Comparison of ENCODE assay signal across 1 cellular context in the genomic region with DNA sequence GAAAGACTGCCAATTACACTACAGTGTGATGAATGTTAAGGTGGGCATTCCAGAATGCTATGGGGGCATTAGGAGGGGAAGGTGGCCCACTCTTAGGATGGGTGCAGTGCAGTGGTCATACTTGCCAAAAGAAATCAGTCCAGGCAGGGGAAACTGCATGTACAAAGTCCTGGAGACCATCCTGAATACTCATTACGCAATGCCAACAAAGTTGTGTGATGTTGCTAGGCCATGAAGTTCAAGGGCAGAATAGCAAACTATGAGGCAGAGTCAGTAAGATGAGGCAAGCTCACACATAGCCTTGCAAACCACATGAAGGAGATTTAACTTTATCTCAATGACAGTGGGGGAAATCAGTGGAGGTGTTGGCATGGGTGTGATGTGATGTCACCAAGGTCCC.
A peak's percentile ranks its signal among the peaks of the same experiment; 100 is the strongest.
TF ChIP-seq lines count a peak whose summit lies in the region.

No MANE protein-coding gene starts in this region.

TF ChIP-seq in HepG2, 621 proteins besides CTCF, POLR2A, EP300 and RAD21 (continued from another document and continues in another):
- TF ChIP-seq, protein P1, sequence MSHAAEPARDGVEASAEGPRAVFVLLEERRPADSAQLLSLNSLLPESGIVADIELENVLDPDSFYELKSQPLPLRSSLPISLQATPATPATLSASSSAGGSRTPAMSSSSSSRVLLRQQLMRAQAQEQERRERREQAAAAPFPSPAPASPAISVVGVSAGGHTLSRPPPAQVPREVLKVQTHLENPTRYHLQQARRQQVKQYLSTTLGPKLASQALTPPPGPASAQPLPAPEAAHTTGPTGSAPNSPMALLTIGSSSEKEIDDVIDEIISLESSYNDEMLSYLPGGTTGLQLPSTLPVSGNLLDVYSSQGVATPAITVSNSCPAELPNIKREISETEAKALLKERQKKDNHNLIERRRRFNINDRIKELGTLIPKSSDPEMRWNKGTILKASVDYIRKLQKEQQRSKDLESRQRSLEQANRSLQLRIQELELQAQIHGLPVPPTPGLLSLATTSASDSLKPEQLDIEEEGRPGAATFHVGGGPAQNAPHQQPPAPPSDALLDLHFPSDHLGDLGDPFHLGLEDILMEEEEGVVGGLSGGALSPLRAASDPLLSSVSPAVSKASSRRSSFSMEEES (CRISPR knock-in tag; IDR thresholded peaks at IDR 0.05) = 0 out of 2 replicates have a peak, but pooled peaks have one; percentile 20
- no peak for TF ChIP-seq RBFOX2 (IDR thresholded peaks at IDR 0.05; ENCODE audit: low read depth, low read length)
- no peak for TF ChIP-seq ZBTB38 (CRISPR knock-in tag; IDR thresholded peaks at IDR 0.05)
- 0 out of 2 replicates have a peak, but pooled peaks have one; percentile 43 for TF ChIP-seq ESRRA (CRISPR knock-in tag; IDR thresholded peaks at IDR 0.05; ENCODE audit: low read depth)
- TF ChIP-seq NFYB (CRISPR knock-in tag; IDR thresholded peaks at IDR 0.05) = no peak
- no peak for TF ChIP-seq ARHGAP35 (CRISPR knock-in tag; IDR thresholded peaks at IDR 0.05; ENCODE audit: borderline replicate concordance)
- TF ChIP-seq, protein P2, sequence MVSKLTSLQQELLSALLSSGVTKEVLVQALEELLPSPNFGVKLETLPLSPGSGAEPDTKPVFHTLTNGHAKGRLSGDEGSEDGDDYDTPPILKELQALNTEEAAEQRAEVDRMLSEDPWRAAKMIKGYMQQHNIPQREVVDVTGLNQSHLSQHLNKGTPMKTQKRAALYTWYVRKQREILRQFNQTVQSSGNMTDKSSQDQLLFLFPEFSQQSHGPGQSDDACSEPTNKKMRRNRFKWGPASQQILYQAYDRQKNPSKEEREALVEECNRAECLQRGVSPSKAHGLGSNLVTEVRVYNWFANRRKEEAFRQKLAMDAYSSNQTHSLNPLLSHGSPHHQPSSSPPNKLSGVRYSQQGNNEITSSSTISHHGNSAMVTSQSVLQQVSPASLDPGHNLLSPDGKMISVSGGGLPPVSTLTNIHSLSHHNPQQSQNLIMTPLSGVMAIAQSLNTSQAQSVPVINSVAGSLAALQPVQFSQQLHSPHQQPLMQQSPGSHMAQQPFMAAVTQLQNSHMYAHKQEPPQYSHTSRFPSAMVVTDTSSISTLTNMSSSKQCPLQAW (CRISPR knock-in tag; IDR thresholded peaks at IDR 0.05) = peak; percentile 58; the same call in 1 of the 2 replicates
- no peak for TF ChIP-seq MAFF (IDR thresholded peaks at IDR 0.05; ENCODE audit: low read depth, low read length)
- TF ChIP-seq IKZF1 (IDR thresholded peaks at IDR 0.05) = no peak
- TF ChIP-seq, protein P3, sequence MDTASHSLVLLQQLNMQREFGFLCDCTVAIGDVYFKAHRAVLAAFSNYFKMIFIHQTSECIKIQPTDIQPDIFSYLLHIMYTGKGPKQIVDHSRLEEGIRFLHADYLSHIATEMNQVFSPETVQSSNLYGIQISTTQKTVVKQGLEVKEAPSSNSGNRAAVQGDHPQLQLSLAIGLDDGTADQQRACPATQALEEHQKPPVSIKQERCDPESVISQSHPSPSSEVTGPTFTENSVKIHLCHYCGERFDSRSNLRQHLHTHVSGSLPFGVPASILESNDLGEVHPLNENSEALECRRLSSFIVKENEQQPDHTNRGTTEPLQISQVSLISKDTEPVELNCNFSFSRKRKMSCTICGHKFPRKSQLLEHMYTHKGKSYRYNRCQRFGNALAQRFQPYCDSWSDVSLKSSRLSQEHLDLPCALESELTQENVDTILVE (CRISPR knock-in tag; IDR thresholded peaks at IDR 0.05) = peak; percentile 58; the same call in 1 of the 2 replicates
- no peak for TF ChIP-seq SP4 (CRISPR knock-in tag; IDR thresholded peaks at IDR 0.05)
- TF ChIP-seq MLLT10 (CRISPR knock-in tag; IDR thresholded peaks at IDR 0.05) = no peak
- no peak for TF ChIP-seq AKAP8 (CRISPR knock-in tag; IDR thresholded peaks at IDR 0.05)
- TF ChIP-seq NR2F1 (CRISPR knock-in tag; IDR thresholded peaks at IDR 0.05) = peak in 1 of 2 experiments; percentile 49; a peak in 1 of 4 replicates
- no peak for TF ChIP-seq SRY (CRISPR knock-in tag; IDR thresholded peaks at IDR 0.05)
- TF ChIP-seq PHB2 (IDR thresholded peaks at IDR 0.05; ENCODE audit: partially characterized antibody) = no peak
- no peak for TF ChIP-seq ONECUT2 (CRISPR knock-in tag; IDR thresholded peaks at IDR 0.05)
- TF ChIP-seq POGZ (CRISPR knock-in tag; IDR thresholded peaks at IDR 0.05) = peak; percentile 63; the same call in 1 of the 2 replicates
- TF ChIP-seq FLYWCH1 (CRISPR knock-in tag; IDR thresholded peaks at IDR 0.05) = no peak
- TF ChIP-seq TEAD3 (CRISPR knock-in tag; optimal IDR thresholded peaks at IDR 0.05; ENCODE audit: borderline replicate concordance) = peak; percentile 83
- TF ChIP-seq MTF2 (CRISPR knock-in tag; IDR thresholded peaks at IDR 0.05; ENCODE audit: borderline replicate concordance) = no peak
- TF ChIP-seq NR2C2 (CRISPR knock-in tag; IDR thresholded peaks at IDR 0.05; ENCODE audit: borderline replicate concordance) = peak; percentile 63
- TF ChIP-seq POLR2G (IDR thresholded peaks at IDR 0.05; ENCODE audit: low read depth, low read length) = no peak
- TF ChIP-seq, protein P4, sequence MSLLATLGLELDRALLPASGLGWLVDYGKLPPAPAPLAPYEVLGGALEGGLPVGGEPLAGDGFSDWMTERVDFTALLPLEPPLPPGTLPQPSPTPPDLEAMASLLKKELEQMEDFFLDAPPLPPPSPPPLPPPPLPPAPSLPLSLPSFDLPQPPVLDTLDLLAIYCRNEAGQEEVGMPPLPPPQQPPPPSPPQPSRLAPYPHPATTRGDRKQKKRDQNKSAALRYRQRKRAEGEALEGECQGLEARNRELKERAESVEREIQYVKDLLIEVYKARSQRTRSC (CRISPR knock-in tag; IDR thresholded peaks at IDR 0.05; ENCODE audit: low read depth) = no peak
- TF ChIP-seq, protein P5, sequence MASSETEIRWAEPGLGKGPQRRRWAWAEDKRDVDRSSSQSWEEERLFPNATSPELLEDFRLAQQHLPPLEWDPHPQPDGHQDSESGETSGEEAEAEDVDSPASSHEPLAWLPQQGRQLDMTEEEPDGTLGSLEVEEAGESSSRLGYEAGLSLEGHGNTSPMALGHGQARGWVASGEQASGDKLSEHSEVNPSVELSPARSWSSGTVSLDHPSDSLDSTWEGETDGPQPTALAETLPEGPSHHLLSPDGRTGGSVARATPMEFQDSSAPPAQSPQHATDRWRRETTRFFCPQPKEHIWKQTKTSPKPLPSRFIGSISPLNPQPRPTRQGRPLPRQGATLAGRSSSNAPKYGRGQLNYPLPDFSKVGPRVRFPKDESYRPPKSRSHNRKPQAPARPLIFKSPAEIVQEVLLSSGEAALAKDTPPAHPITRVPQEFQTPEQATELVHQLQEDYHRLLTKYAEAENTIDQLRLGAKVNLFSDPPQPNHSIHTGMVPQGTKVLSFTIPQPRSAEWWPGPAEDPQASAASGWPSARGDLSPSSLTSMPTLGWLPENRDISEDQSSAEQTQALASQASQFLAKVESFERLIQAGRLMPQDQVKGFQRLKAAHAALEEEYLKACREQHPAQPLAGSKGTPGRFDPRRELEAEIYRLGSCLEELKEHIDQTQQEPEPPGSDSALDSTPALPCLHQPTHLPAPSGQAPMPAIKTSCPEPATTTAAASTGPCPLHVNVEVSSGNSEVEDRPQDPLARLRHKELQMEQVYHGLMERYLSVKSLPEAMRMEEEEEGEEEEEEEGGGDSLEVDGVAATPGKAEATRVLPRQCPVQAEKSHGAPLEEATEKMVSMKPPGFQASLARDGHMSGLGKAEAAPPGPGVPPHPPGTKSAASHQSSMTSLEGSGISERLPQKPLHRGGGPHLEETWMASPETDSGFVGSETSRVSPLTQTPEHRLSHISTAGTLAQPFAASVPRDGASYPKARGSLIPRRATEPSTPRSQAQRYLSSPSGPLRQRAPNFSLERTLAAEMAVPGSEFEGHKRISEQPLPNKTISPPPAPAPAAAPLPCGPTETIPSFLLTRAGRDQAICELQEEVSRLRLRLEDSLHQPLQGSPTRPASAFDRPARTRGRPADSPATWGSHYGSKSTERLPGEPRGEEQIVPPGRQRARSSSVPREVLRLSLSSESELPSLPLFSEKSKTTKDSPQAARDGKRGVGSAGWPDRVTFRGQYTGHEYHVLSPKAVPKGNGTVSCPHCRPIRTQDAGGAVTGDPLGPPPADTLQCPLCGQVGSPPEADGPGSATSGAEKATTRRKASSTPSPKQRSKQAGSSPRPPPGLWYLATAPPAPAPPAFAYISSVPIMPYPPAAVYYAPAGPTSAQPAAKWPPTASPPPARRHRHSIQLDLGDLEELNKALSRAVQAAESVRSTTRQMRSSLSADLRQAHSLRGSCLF (CRISPR knock-in tag; IDR thresholded peaks at IDR 0.05; ENCODE audit: borderline replicate concordance) = no peak
- TF ChIP-seq DPF2 (CRISPR knock-in tag; IDR thresholded peaks at IDR 0.05; ENCODE audit: borderline replicate concordance, low read depth) = peak; percentile 55; the same call in 1 of the 2 replicates
- no peak for TF ChIP-seq TP53 (CRISPR knock-in tag; conservative IDR thresholded peaks at IDR 0.05)
- no peak for TF ChIP-seq SATB2 (CRISPR knock-in tag; IDR thresholded peaks at IDR 0.05)
- TF ChIP-seq NCOA1 (CRISPR knock-in tag; IDR thresholded peaks at IDR 0.05) = no peak
- no peak for TF ChIP-seq MAFK (conservative IDR thresholded peaks at IDR 0.05 in 1 of 2, IDR thresholded peaks at IDR 0.05 in 1 of 2; ENCODE audit: low read length in 2 of 2)
- no peak for TF ChIP-seq SP1 (IDR thresholded peaks at IDR 0.05)
- TF ChIP-seq SP1 (CRISPR knock-in tag; IDR thresholded peaks at IDR 0.05) = no peak
- peak; percentile 39; the same call in 1 of the 2 replicates for TF ChIP-seq EHMT2 (IDR thresholded peaks at IDR 0.05; ENCODE audit: borderline replicate concordance, low read depth, low read length)
- TF ChIP-seq DNMT1 (CRISPR knock-in tag; IDR thresholded peaks at IDR 0.05) = no peak
- TF ChIP-seq MTA1 (CRISPR knock-in tag; IDR thresholded peaks at IDR 0.05; ENCODE audit: borderline replicate concordance) = no peak
- no peak for TF ChIP-seq SUZ12 (IDR thresholded peaks at IDR 0.05; ENCODE audit: low read depth, low read length)
- no peak for TF ChIP-seq SCMH1 (CRISPR knock-in tag; IDR thresholded peaks at IDR 0.05; ENCODE audit: borderline replicate concordance)
- TF ChIP-seq, protein P6, sequence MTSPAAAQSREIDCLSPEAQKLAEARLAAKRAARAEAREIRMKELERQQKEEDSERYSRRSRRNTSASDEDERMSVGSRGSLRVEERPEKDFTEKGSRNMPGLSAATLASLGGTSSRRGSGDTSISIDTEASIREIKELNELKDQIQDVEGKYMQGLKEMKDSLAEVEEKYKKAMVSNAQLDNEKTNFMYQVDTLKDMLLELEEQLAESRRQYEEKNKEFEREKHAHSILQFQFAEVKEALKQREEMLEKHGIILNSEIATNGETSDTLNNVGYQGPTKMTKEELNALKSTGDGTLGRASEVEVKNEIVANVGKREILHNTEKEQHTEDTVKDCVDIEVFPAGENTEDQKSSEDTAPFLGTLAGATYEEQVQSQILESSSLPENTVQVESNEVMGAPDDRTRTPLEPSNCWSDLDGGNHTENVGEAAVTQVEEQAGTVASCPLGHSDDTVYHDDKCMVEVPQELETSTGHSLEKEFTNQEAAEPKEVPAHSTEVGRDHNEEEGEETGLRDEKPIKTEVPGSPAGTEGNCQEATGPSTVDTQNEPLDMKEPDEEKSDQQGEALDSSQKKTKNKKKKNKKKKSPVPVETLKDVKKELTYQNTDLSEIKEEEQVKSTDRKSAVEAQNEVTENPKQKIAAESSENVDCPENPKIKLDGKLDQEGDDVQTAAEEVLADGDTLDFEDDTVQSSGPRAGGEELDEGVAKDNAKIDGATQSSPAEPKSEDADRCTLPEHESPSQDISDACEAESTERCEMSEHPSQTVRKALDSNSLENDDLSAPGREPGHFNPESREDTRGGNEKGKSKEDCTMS (CRISPR knock-in tag; conservative IDR thresholded peaks at IDR 0.05) = no peak
- no peak for TF ChIP-seq HES4 (CRISPR knock-in tag; IDR thresholded peaks at IDR 0.05; ENCODE audit: borderline replicate concordance)
- TF ChIP-seq ATAD3A (CRISPR knock-in tag; IDR thresholded peaks at IDR 0.05) = no peak
- no peak for TF ChIP-seq ZNF839 (CRISPR knock-in tag; IDR thresholded peaks at IDR 0.05; ENCODE audit: borderline replicate concordance)
- TF ChIP-seq ZNF607 (CRISPR knock-in tag; IDR thresholded peaks at IDR 0.05; ENCODE audit: borderline replicate concordance) = no peak
- TF ChIP-seq TSC22D2 (CRISPR knock-in tag; IDR thresholded peaks at IDR 0.05; ENCODE audit: borderline replicate concordance) = no peak
- TF ChIP-seq TCF7 (IDR thresholded peaks at IDR 0.05; ENCODE audit: low read depth) = peak; percentile 61
- TF ChIP-seq, protein P7, sequence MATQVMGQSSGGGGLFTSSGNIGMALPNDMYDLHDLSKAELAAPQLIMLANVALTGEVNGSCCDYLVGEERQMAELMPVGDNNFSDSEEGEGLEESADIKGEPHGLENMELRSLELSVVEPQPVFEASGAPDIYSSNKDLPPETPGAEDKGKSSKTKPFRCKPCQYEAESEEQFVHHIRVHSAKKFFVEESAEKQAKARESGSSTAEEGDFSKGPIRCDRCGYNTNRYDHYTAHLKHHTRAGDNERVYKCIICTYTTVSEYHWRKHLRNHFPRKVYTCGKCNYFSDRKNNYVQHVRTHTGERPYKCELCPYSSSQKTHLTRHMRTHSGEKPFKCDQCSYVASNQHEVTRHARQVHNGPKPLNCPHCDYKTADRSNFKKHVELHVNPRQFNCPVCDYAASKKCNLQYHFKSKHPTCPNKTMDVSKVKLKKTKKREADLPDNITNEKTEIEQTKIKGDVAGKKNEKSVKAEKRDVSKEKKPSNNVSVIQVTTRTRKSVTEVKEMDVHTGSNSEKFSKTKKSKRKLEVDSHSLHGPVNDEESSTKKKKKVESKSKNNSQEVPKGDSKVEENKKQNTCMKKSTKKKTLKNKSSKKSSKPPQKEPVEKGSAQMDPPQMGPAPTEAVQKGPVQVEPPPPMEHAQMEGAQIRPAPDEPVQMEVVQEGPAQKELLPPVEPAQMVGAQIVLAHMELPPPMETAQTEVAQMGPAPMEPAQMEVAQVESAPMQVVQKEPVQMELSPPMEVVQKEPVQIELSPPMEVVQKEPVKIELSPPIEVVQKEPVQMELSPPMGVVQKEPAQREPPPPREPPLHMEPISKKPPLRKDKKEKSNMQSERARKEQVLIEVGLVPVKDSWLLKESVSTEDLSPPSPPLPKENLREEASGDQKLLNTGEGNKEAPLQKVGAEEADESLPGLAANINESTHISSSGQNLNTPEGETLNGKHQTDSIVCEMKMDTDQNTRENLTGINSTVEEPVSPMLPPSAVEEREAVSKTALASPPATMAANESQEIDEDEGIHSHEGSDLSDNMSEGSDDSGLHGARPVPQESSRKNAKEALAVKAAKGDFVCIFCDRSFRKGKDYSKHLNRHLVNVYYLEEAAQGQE (IDR thresholded peaks at IDR 0.05; ENCODE audit: borderline replicate concordance in 1 of 2, low read depth in 1 of 2, low read length in 2 of 2) = no peak; a peak in 1 of 4 replicates
- peak; percentile 75 for TF ChIP-seq HDAC2 (CRISPR knock-in tag; IDR thresholded peaks at IDR 0.05)
- no peak for TF ChIP-seq ZKSCAN1 (IDR thresholded peaks at IDR 0.05; ENCODE audit: low read length)
- TF ChIP-seq GPN1 (CRISPR knock-in tag; IDR thresholded peaks at IDR 0.05; ENCODE audit: borderline replicate concordance) = no peak
- TF ChIP-seq, protein P8, sequence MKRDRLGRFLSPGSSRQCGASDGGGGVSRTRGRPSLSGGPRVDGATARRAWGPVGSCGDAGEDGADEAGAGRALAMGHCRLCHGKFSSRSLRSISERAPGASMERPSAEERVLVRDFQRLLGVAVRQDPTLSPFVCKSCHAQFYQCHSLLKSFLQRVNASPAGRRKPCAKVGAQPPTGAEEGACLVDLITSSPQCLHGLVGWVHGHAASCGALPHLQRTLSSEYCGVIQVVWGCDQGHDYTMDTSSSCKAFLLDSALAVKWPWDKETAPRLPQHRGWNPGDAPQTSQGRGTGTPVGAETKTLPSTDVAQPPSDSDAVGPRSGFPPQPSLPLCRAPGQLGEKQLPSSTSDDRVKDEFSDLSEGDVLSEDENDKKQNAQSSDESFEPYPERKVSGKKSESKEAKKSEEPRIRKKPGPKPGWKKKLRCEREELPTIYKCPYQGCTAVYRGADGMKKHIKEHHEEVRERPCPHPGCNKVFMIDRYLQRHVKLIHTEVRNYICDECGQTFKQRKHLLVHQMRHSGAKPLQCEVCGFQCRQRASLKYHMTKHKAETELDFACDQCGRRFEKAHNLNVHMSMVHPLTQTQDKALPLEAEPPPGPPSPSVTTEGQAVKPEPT (CRISPR knock-in tag; IDR thresholded peaks at IDR 0.05; ENCODE audit: low read depth) = no peak
